ENCODE assay signal across 1 cellular context in the genomic region with DNA sequence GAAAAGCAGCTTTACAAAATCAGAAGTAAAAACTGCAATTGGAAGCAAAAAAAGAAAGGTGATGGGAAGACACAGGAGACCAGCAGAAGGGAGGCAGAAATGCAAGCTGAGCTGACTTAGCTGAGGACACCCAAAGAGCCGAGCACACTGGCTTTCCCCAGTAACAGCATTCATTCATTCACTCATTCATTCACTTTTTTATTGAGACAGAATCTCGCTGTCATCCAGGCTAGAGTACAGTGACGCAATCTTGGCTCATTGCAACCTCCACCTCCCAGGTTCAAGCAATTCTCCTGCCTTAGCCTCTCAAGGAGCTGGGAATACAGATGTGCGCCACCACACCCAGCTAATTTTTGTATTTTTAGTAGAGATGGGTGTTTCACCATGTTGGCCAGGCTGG.
TF ChIP-seq lines count a peak whose summit lies in the region.

No MANE protein-coding gene starts in this region.

TF ChIP-seq in HepG2, 621 proteins besides CTCF, POLR2A, EP300 and RAD21:
- TF ChIP-seq CEBPB (IDR thresholded peaks at IDR 0.05; ENCODE audit: borderline replicate concordance, low read depth, low read length): 0 out of 2 replicates have a peak, but pooled peaks have one; percentile 42
- TF ChIP-seq, protein P1, sequence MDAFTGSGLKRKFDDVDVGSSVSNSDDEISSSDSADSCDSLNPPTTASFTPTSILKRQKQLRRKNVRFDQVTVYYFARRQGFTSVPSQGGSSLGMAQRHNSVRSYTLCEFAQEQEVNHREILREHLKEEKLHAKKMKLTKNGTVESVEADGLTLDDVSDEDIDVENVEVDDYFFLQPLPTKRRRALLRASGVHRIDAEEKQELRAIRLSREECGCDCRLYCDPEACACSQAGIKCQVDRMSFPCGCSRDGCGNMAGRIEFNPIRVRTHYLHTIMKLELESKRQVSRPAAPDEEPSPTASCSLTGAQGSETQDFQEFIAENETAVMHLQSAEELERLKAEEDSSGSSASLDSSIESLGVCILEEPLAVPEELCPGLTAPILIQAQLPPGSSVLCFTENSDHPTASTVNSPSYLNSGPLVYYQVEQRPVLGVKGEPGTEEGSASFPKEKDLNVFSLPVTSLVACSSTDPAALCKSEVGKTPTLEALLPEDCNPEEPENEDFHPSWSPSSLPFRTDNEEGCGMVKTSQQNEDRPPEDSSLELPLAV (CRISPR knock-in tag; conservative IDR thresholded peaks at IDR 0.05; ENCODE audit: low read depth): no peak
TF ChIP-seq in HepG2: peak in this region for 1.
